Comparison of ENCODE assay signal across 8 cellular contexts in the genomic region with DNA sequence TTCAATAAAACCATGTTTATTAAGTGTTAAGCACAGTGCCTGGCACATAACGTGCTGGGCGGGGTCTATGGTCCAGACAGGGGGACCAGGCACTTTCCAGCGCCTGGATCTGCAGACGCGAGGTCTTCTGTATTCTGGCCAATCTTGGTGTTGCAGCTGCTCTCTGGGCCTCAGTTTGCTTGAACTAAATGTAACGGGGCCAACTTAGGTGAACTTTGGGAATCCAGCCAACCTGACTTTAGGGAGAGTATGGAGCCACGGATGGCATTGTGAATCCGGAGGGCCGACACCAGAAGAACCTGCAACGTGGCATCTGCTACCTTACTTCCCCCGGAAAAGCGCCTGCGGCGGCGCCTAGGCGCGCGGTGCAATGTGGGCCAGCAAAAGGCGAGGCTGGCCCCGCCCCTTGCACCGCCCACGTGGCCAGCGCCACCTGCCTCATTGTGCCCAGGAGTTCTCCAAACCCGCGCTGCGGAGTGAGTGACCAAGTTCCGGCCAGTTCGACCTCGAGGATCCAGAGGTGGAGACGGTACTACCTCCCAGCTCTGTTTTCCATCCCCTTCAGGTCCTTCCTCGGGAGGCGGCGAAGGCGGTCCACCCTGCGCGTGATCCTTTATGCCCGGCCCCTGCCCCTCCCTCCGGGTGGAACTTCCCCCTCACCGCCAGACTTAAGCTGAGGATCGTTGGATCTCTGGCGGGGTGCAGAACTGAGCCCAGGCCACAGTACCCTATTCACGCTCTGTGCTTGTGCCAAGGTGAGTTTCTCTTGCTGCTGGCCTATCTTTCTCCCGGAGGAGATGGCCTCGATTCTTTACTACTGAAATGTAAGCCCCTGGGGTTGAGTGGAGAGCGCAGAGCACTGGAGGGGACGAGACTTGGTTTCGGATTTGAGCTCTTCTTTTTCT. TPM values are rescaled to one million over a fixed set of nuclear protein-coding genes. Genes with fewer than 3 reads are reported as not detected.
DNase-seq lines count a peak whose midpoint lies in the region; ATAC-seq and TF ChIP-seq lines count a peak whose summit lies in the region.

A gene (plus strand): TSS at position 426 of the 905 bp plus-strand sequence. CDS start 10,969 bp downstream, outside the sequence.

- no peaks in the 10 kb centered on the region for H3K9me3 Mint-ChIP-seq in naive B cell
- no peaks in the 10 kb centered on the region for H3K9me3 Mint-ChIP-seq in stimulated activated memory B cell treated with anti-CD40 and anti-IgM and Interleukin-4, amounts not matched to agents 10 μg/mL and 1 μg/mL and 100 μg/mL, for 72 hours

- H3K4me3 Mint-ChIP-seq in naive B cell, result peak within 1 kb of the TSS; percentile 93 to 99 (median 98)
- peak within 1 kb of the TSS; percentile 96 for H3K4me3 Mint-ChIP-seq in stimulated activated memory B cell treated with anti-CD40 and anti-IgM and Interleukin-4, amounts not matched to agents 10 μg/mL and 1 μg/mL and 100 μg/mL, for 72 hours

- peak within 1 kb of the TSS; percentile 94 for H2AFZ ChIP-seq in GM23248

- WGBS in GM23248 (ENCODE audit: low coverage in 1 of 2, low lambda C conversion rate in 2 of 2, missing lambda C conversion rate in 2 of 2), 2 experiments, result 1 to 2% methylated on average over 43 to 47 of the region's 47 CpGs

- no peak for TF ChIP-seq CTCF in DOHH2 (IDR thresholded peaks at IDR 0.05; ENCODE audit: low read depth, low read length, poor library complexity, severe bottlenecking)

- peak within 1 kb of the TSS; percentile 86 for H3K9ac ChIP-seq in GM23248

- peaks cover 24 to 49% (median 39%) of the 10 kb centered on the region in 3 donors for H3K4me1 Mint-ChIP-seq in naive B cell
- peaks cover 37% of the 10 kb centered on the region for H3K4me1 Mint-ChIP-seq in stimulated activated memory B cell treated with anti-CD40 and anti-IgM and Interleukin-4, amounts not matched to agents 10 μg/mL and 1 μg/mL and 100 μg/mL, for 72 hours

- peak; percentile 91 to 92 for ATAC-seq in naive B cell (ENCODE audit: low read depth in 2 of 2)
- ATAC-seq in stimulated activated memory B cell treated with anti-CD40 and anti-IgM and Interleukin-4, amounts not matched to agents 10 μg/mL and 1 μg/mL and 100 μg/mL, for 72 hours, result peak; percentile 97

- H3K4me2 ChIP-seq in DOHH2 (ENCODE audit: low read length) (peak within 1 kb of the TSS; percentile 77), GM23248 (ENCODE audit: unreplicated experiment) (peak within 1 kb of the TSS; percentile 75)

- in situ Hi-C loops in GM23248 (cut with MboI), result no loop called here

- H3K27me3 ChIP-seq in DOHH2 (ENCODE audit: control insufficient read depth, low read length) (no peaks in the 10 kb centered on the region), GM23248 (replicated peaks; ENCODE audit: insufficient read depth) (no peaks in the 10 kb centered on the region)

- no peaks in the 10 kb centered on the region for H3K9me3 ChIP-seq in DOHH2 (ENCODE audit: control insufficient read depth, insufficient read depth, low read length)
- no peaks in the 10 kb centered on the region for H3K9me3 ChIP-seq in GM23248 (ENCODE audit: low read depth)

- peaks cover 26% of the 10 kb centered on the region for H3K4me1 ChIP-seq in DOHH2 (ENCODE audit: control insufficient read depth, low read length)
- no peaks in the 10 kb centered on the region for H3K4me1 ChIP-seq in GM23248 (ENCODE audit: insufficient read depth)

- H4K20me1 ChIP-seq in DOHH2 (ENCODE audit: control insufficient read depth, insufficient read depth, low read depth, low read length), result no peaks in the 10 kb centered on the region
- no peaks in the 10 kb centered on the region for H4K20me1 ChIP-seq in GM23248 (ENCODE audit: insufficient read depth)

- H3K4me3 ChIP-seq in DOHH2 (ENCODE audit: low read length) (peak within 1 kb of the TSS; percentile 88), GM23248 (peak within 1 kb of the TSS; percentile 99)

- H3K79me2 ChIP-seq in DOHH2 (ENCODE audit: control insufficient read depth, low read length) (peaks cover 38% of the 10 kb centered on the region), GM23248 (ENCODE audit: insufficient read depth) (peaks cover 42% of the 10 kb centered on the region)

- no peaks in the 10 kb centered on the region for H3K27me3 Mint-ChIP-seq in naive B cell
- H3K27me3 Mint-ChIP-seq in stimulated activated memory B cell treated with anti-CD40 and anti-IgM and Interleukin-4, amounts not matched to agents 10 μg/mL and 1 μg/mL and 100 μg/mL, for 72 hours, result no peaks in the 10 kb centered on the region

- H3F3A ChIP-seq in DOHH2 (ENCODE audit: control insufficient read depth, insufficient read depth) (peaks cover 5% of the 10 kb centered on the region; the same call in 1 of the 2 replicates), GM23248 (ENCODE audit: insufficient read depth) (no peaks in the 10 kb centered on the region)

- DNase-seq in GM23248 (peak; percentile 94), Kasumi-1 (lab: John Stamatoyannopoulos, UW) (peak; percentile 86 to 88), RKO (ENCODE audit: low spot score) (peak; percentile 93), activated T-helper 1 cell treated with Interleukin-2 at 50 U/mL for 16 hours (ENCODE audit: low read depth) (peak; percentile 80), fibroblast of gingiva (ENCODE audit: low read depth) (peak; percentile 73), naive B cell (peak; percentile 92)

- H3K36me3 ChIP-seq in DOHH2 (ENCODE audit: control insufficient read depth, low read length) (peaks cover 26% of the 10 kb centered on the region), GM23248 (ENCODE audit: low read depth) (0 out of 2 replicates have a peak, but pooled peaks cover 3% of the 10 kb centered on the region)

- peaks cover 0 to 8% of the 10 kb centered on the region in 2 donors for H3K36me3 Mint-ChIP-seq in naive B cell
- H3K36me3 Mint-ChIP-seq in stimulated activated memory B cell treated with anti-CD40 and anti-IgM and Interleukin-4, amounts not matched to agents 10 μg/mL and 1 μg/mL and 100 μg/mL, for 72 hours, result peaks cover 16% of the 10 kb centered on the region

- no peaks in the 10 kb centered on the region for H3K9me2 ChIP-seq in DOHH2 (replicated peaks; ENCODE audit: control insufficient read depth, low read length)
- H3K9me2 ChIP-seq in GM23248 (ENCODE audit: insufficient read depth), result no peaks in the 10 kb centered on the region

- peak within 1 kb of the TSS; percentile 32 for H3K27ac ChIP-seq in DOHH2 (ENCODE audit: low read depth, low read length)
- peak within 1 kb of the TSS; percentile 91 for H3K27ac ChIP-seq in GM23248

- peak within 1 kb of the TSS; percentile 98 to 99 (median 98) for H3K27ac Mint-ChIP-seq in naive B cell
- peak within 1 kb of the TSS; percentile 93 for H3K27ac Mint-ChIP-seq in stimulated activated memory B cell treated with anti-CD40 and anti-IgM and Interleukin-4, amounts not matched to agents 10 μg/mL and 1 μg/mL and 100 μg/mL, for 72 hours

RNA-seq across cellular contexts. Expression of the gene that starts here (rescaled TPM):
- total RNA-seq in GM23248 (2014; rRNA removed; shearing (Covaris generic)), result 76.3 and 86.9 TPM in 2 replicates
- polyA plus RNA-seq in GM23248 (2016; fragmentation: Nextera tagmentation; extraction: Ambion mirVana) (106 and 108 TPM in 2 replicates), naive B cell (ENCODE audit: low read depth in 6 of 6) (100 to 1,000 TPM; 123 to 249 (median 130) TPM)

Comparison
In these comparisons a context has a peak if more than half of its experiments do, and no peak if none do; other contexts are left out.
1. Peak in every context shown above with its lines: DNase-seq, ATAC-seq, H3K4me3 ChIP-seq and H3K27ac ChIP-seq.